37 cellular contexts compared by ENCODE assay signal in the genomic region with DNA sequence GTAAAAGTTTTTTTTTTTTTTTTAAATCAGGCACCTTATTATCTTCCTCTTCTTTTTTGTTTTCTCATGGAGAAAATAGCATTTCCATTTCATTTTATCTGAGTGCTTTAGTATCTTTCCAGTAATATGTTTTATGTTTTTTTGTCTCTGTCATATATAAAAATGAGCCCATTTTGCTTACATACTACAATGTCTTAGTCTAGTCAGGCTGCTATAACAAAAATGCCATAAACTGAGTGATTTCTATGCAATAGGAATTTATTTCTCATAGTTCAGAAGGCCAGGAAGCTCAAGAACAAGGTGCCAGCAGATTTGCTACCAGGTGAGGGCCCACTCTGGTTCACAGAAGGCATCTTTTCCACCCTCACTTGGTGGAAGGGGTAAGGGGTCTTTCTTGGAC. TPM values are rescaled to one million over a fixed set of nuclear protein-coding genes. Genes with fewer than 3 reads are reported as not detected.
DNase-seq lines count a peak whose midpoint lies in the region; ATAC-seq, FAIRE-seq and TF ChIP-seq lines count a peak whose summit lies in the region.
"Had no signal": no experiment of that assay in that cellular context is flagged by ENCODE, and none has a peak within 500 bp of the region (broad histone marks: within the 10 kb centered on the region; RNA-seq: fewer than 3 reads in every experiment).

No MANE protein-coding gene starts in this region.

- in situ Hi-C loops in HepG2 (cut with HindIII; ENCODE audit: extremely low pct_ligation_motif_present, low pct_unique_long_range_greater_than_20kb) = loop anchor here (5.0 kb wide), 1 partner anchor 333 kb away; no protein-coding TSS in a partner anchor
- in situ Hi-C loops in K562 (cut with MboI) = no loop called here
- in situ Hi-C loops in GM13977 (cut with MboI; ENCODE audit: low pct_unique_long_range_greater_than_20kb, low sequenced_read_pairs, unreplicated experiment) = loop anchor here (25.0 kb wide), 1 partner anchor 338 kb away; no protein-coding TSS in a partner anchor

- H3K4me1 Mint-ChIP-seq in GM23338 = no peaks in the 10 kb centered on the region
- H3K4me1 Mint-ChIP-seq: CD14-positive monocyte had no signal

- H3K9me3 ChIP-seq in HepG2 (ENCODE audit: low read length) (peaks cover 3% of the 10 kb centered on the region; the same call in 1 of the 2 replicates), right lobe of liver (no peaks in the 10 kb centered on the region), PC-3 (ENCODE audit: low read length) (no peaks in the 10 kb centered on the region), K562 (replicated peaks; ENCODE audit: control insufficient read depth, insufficient read depth, low read depth, low read length) (no peaks in the 10 kb centered on the region; the same call in 1 of the 2 replicates), kidney (ENCODE audit: control insufficient read depth in 1 of 2, low read length in 2 of 2) (no peaks in the 10 kb centered on the region)
- H3K9me3 ChIP-seq: A549, BE2C, BLaER1, Caco-2 had no signal

- no peak overlapping the region for H3K9ac ChIP-seq in HepG2 (ENCODE audit: insufficient read depth, low read depth, low read length)
- H3K9ac ChIP-seq in PC-3 (ENCODE audit: low read length) = no peak overlapping the region
- no peak overlapping the region for H3K9ac ChIP-seq in K562 (ENCODE audit: insufficient read depth in 1 of 2, low read depth in 2 of 2, low read length in 2 of 2)
- H3K9ac ChIP-seq in kidney (ENCODE audit: low read length in 2 of 2) = no peak overlapping the region
- H3K9ac ChIP-seq: BLaER1; BLaER1 treated with 17β-estradiol and CSF1 and Interleukin-3, amounts not matched to agents 10 nM and 100 nM had no signal

- TF ChIP-seq POLR2A in HepG2 (IDR thresholded peaks at IDR 0.05; ENCODE audit: insufficient read depth in 1 of 2, low read depth in 2 of 2, low read length in 2 of 2) (no peak), right lobe of liver (IDR thresholded peaks at IDR 0.05) (no peak), K562 (conservative IDR thresholded peaks at IDR 0.05) (no peak)

- no peak overlapping the region for H3K27ac Mint-ChIP-seq in GM23338
- H3K27ac Mint-ChIP-seq: B cell; CD4-positive, alpha-beta memory T cell; CD4-positive, alpha-beta T cell; CD4-positive, CD25-positive, alpha-beta regulatory T cell; CD8-positive, alpha-beta T cell had no signal

- H4K20me1 ChIP-seq in HepG2 (ENCODE audit: insufficient read depth, low read length) (no peaks in the 10 kb centered on the region), PC-3 (ENCODE audit: low read length) (no peaks in the 10 kb centered on the region), K562 (replicated peaks; ENCODE audit: control insufficient read depth, insufficient read depth, low read length) (no peaks in the 10 kb centered on the region), GM23338 (replicated peaks; ENCODE audit: insufficient read depth) (no peaks in the 10 kb centered on the region)
- H4K20me1 ChIP-seq: BLaER1; BLaER1 treated with 17β-estradiol and CSF1 and Interleukin-3, amounts not matched to agents 10 nM and 100 nM had no signal

- no peak for ATAC-seq in HepG2
- ATAC-seq in right lobe of liver = no peak
- no peak for ATAC-seq in PC-3
- no peak for ATAC-seq in K562
- ATAC-seq in GM23338 = no peak
- ATAC-seq: A549; CD8-positive, alpha-beta T cell had no signal

- H3K9me2 ChIP-seq in PC-3 (replicated peaks; ENCODE audit: low read length) (no peaks in the 10 kb centered on the region), GM23338 (ENCODE audit: insufficient read depth) (no peaks in the 10 kb centered on the region)

- no peak for TF ChIP-seq RAD21 in HepG2 (CRISPR knock-in tag; IDR thresholded peaks at IDR 0.05)
- no peak for TF ChIP-seq RAD21 in K562 (CRISPR knock-in tag; conservative IDR thresholded peaks at IDR 0.05 in 1 of 2, IDR thresholded peaks at IDR 0.05 in 1 of 2)

- POLR2A ChIA-PET in HepG2 (lab: Yijun Ruan, JAX) (no interaction called here), PC-3 (lab: Charles Lee; ENCODE audit: unreplicated experiment) (no interaction called here), K562 (lab: Yijun Ruan, JAX) (no interaction called here)

- H3K4me3 Mint-ChIP-seq in GM23338 = no peak overlapping the region
- H3K4me3 Mint-ChIP-seq: B cell; CD14-positive monocyte; CD4-positive, alpha-beta memory T cell; CD4-positive, alpha-beta T cell; CD4-positive, CD25-positive, alpha-beta regulatory T cell; CD8-positive, alpha-beta memory T cell; CD8-positive, alpha-beta T cell had no signal

- no peaks in the 10 kb centered on the region for H3K36me3 Mint-ChIP-seq in GM23338 (ENCODE audit: low read depth)
- H3K36me3 Mint-ChIP-seq: CD14-positive monocyte; CD4-positive, CD25-positive, alpha-beta regulatory T cell; CD8-positive, alpha-beta memory T cell; CD8-positive, alpha-beta T cell had no signal

- FAIRE-seq in HepG2 (lab: Jason Lieb, UNC) = no peak
- no peak for FAIRE-seq in K562 (lab: Jason Lieb, UNC)
- peak; percentile 32 for FAIRE-seq in kidney (lab: Jason Lieb, UNC)
- FAIRE-seq: A204.1, A549, D721Med had no signal

- no peaks in the 10 kb centered on the region for H3K36me3 ChIP-seq in HepG2 (replicated peaks in 1 of 2; ENCODE audit: control insufficient read depth in 1 of 2, insufficient read depth in 2 of 2, low read length in 2 of 2)
- no peaks in the 10 kb centered on the region for H3K36me3 ChIP-seq in right lobe of liver
- H3K36me3 ChIP-seq in PC-3 (ENCODE audit: low read depth, low read length) = no peaks in the 10 kb centered on the region
- H3K36me3 ChIP-seq in K562 (ENCODE audit: control insufficient read depth, insufficient read depth, low read length) = no peaks in the 10 kb centered on the region
- no peaks in the 10 kb centered on the region for H3K36me3 ChIP-seq in kidney (ENCODE audit: control insufficient read depth in 1 of 2, insufficient read depth in 2 of 2, low read length in 2 of 2)
- H3K36me3 ChIP-seq in GM23338 (ENCODE audit: insufficient read depth) = no peaks in the 10 kb centered on the region
- H3K36me3 ChIP-seq: BE2C; BLaER1; BLaER1 treated with 17β-estradiol and CSF1 and Interleukin-3, amounts not matched to agents 10 nM and 100 nM had no signal

- TF ChIP-seq CTCF in HepG2 (CRISPR knock-in tag; IDR thresholded peaks at IDR 0.05) (no peak), right lobe of liver (IDR thresholded peaks at IDR 0.05) (no peak), PC-3 (conservative IDR thresholded peaks at IDR 0.05; ENCODE audit: low read depth, low read length) (no peak), K562 (IDR thresholded peaks at IDR 0.05 in 2 of 3, conservative IDR thresholded peaks at IDR 0.05 in 1 of 3; ENCODE audit: insufficient read depth in 2 of 3, low read depth in 1 of 3, low read length in 3 of 3) (no peak), kidney (IDR thresholded peaks at IDR 0.05; ENCODE audit: borderline replicate concordance, extremely low read depth, insufficient read depth) (no peak), GM23338 (conservative IDR thresholded peaks at IDR 0.05; ENCODE audit: low read depth in 2 of 2) (no peak), GM13977 (IDR thresholded peaks at IDR 0.05; ENCODE audit: extremely low read depth, insufficient read depth, missing control alignments) (no peak)

- TF ChIP-seq EP300 in HepG2 (IDR thresholded peaks at IDR 0.05; ENCODE audit: low read depth in 2 of 2, low read length in 2 of 2) (no peak), HepG2 (CRISPR knock-in tag; IDR thresholded peaks at IDR 0.05; ENCODE audit: borderline replicate concordance) (no peak), K562 (IDR thresholded peaks at IDR 0.05; ENCODE audit: low read length) (no peak)

- no peak overlapping the region for H3K27ac ChIP-seq in HepG2 (ENCODE audit: extremely low read length, insufficient read depth, low read length)
- no peak overlapping the region for H3K27ac ChIP-seq in right lobe of liver
- 0 out of 2 replicates have a peak overlapping the region, but pooled peaks have one; percentile 7 for H3K27ac ChIP-seq in PC-3 (ENCODE audit: low read length)
- no peak overlapping the region for H3K27ac ChIP-seq in K562 (ENCODE audit: extremely low read depth, low read depth, low read length)
- no peak overlapping the region for H3K27ac ChIP-seq in kidney (ENCODE audit: low read depth in 2 of 2, low read length in 2 of 2)
- no peak overlapping the region for H3K27ac ChIP-seq in GM23338 (ENCODE audit: low read depth)
- H3K27ac ChIP-seq: 22Rv1; A549; BLaER1; BLaER1 treated with 17β-estradiol and CSF1 and Interleukin-3, amounts not matched to agents 10 nM and 100 nM; C4-2B had no signal

- peaks cover 1% of the 10 kb centered on the region for H3K27me3 Mint-ChIP-seq in GM23338 (ENCODE audit: insufficient read depth, low read depth, poor library complexity)
- H3K27me3 Mint-ChIP-seq: B cell; CD4-positive, alpha-beta T cell; CD4-positive, CD25-positive, alpha-beta regulatory T cell had no signal

- H3K4me2 ChIP-seq in HepG2 (ENCODE audit: low read depth, low read length) = no peak overlapping the region
- no peak overlapping the region for H3K4me2 ChIP-seq in PC-3 (ENCODE audit: low read length)
- H3K4me2 ChIP-seq in K562 (ENCODE audit: insufficient read depth, low read length) = no peak overlapping the region
- no peak overlapping the region for H3K4me2 ChIP-seq in GM23338
- H3K4me2 ChIP-seq: A549; BLaER1; BLaER1 treated with 17β-estradiol and CSF1 and Interleukin-3, amounts not matched to agents 10 nM and 100 nM had no signal

- H3K9me1 ChIP-seq in K562 (ENCODE audit: control insufficient read depth, insufficient read depth, low read length) = no peaks in the 10 kb centered on the region

- no peaks in the 10 kb centered on the region for H3F3A ChIP-seq in PC-3 (ENCODE audit: low read length, unreplicated experiment)
- H3F3A ChIP-seq in GM23338 (replicated peaks; ENCODE audit: low read depth) = no peaks in the 10 kb centered on the region

- BruUV-seq in HepG2 (replicated peaks; lab: Mats Ljungman, UMichigan) (no TSS peak), PC-3 (replicated peaks; lab: Mats Ljungman, UMichigan) (no TSS peak), K562 (replicated peaks; lab: Mats Ljungman, UMichigan) (no TSS peak)

- H2AFZ ChIP-seq in HepG2 (ENCODE audit: low read length) (no peak overlapping the region), PC-3 (ENCODE audit: low read length) (no peak overlapping the region), K562 (ENCODE audit: low read depth, low read length) (no peak overlapping the region), GM23338 (no peak overlapping the region)

- no peaks in the 10 kb centered on the region for H3K79me2 ChIP-seq in HepG2 (ENCODE audit: insufficient read depth, low read length)
- no peaks in the 10 kb centered on the region for H3K79me2 ChIP-seq in PC-3 (ENCODE audit: low read length)
- H3K79me2 ChIP-seq in K562 (ENCODE audit: control insufficient read depth, insufficient read depth, low read length) = no peaks in the 10 kb centered on the region
- H3K79me2 ChIP-seq in GM23338 (replicated peaks; ENCODE audit: insufficient read depth) = no peaks in the 10 kb centered on the region

- H3K4me3 ChIP-seq in HepG2 (replicated peaks in 1 of 3; ENCODE audit: insufficient read depth in 1 of 3, low read depth in 2 of 3, low read length in 3 of 3) (no peak overlapping the region), right lobe of liver (no peak overlapping the region), PC-3 (ENCODE audit: low read length) (no peak overlapping the region), K562 (no peak overlapping the region), kidney (ENCODE audit: low read length in 2 of 2) (no peak overlapping the region), GM23338 (no peak overlapping the region)
- H3K4me3 ChIP-seq: A549; BLaER1; BLaER1 treated with 17β-estradiol and CSF1 and Interleukin-3, amounts not matched to agents 10 nM and 100 nM had no signal

- DNase-seq in HepG2 (ENCODE audit: low spot score) (no peak), right lobe of liver (no peak), PC-3 (no peak), K562 (ENCODE audit: extremely low read depth in 1 of 4, low spot score in 3 of 4) (no peak), kidney (no peak), HT-29 (ENCODE audit: low spot score) (no peak), GM23338 (ENCODE audit: low spot score) (no peak), GM13977 (ENCODE audit: low spot score) (no peak)
- DNase-seq: 8988T; ACHN; AML-193; BE2C; C1 segment of cervical spinal cord; Caco-2; Calu3; CD4-positive, alpha-beta memory T cell; CD4-positive, alpha-beta T cell; CD4-positive, CD25-positive, alpha-beta regulatory T cell; CD8-positive, alpha-beta memory T cell; CD8-positive, alpha-beta T cell; COR-L47; DMS 273 treated with DMSO at 0.1 percent for 48 hours; DMS153; DMS53; DMS79; DMS79 treated with DMSO at 0.1 percent for 48 hours; DND-41; EL had no signal

- intact Hi-C loops in HepG2 (cut with micrococcal nuclease; ENCODE audit: unreplicated experiment) (loop anchor here (5.0 to 10.0 kb wide), 3 partner anchors 78 to 550 kb away; partner anchors contain the start of gene HIVEP2), right lobe of liver (cut with DNase I) (no loop called here), PC-3 (cut with micrococcal nuclease) (no loop called here), K562 (cut with micrococcal nuclease) (loop anchor here (10.0 kb wide), 1 partner anchor 200 kb away; no protein-coding TSS in a partner anchor), kidney (cut with DNase I) (loop anchor here (5.0 kb wide), 1 partner anchor 333 kb away; no protein-coding TSS in a partner anchor)

- H3K27me3 ChIP-seq in HepG2 (ENCODE audit: control insufficient read depth in 1 of 2, insufficient read depth in 2 of 2, low read length in 2 of 2) (no peaks in the 10 kb centered on the region), right lobe of liver (no peaks in the 10 kb centered on the region), PC-3 (ENCODE audit: low read length) (no peaks in the 10 kb centered on the region), K562 (ENCODE audit: control insufficient read depth in 2 of 2, insufficient read depth in 2 of 2, low read length in 2 of 2) (no peaks in the 10 kb centered on the region), GM23338 (ENCODE audit: insufficient read depth) (no peaks in the 10 kb centered on the region)
- H3K27me3 ChIP-seq: BE2C; BLaER1; BLaER1 treated with 17β-estradiol and CSF1 and Interleukin-3, amounts not matched to agents 10 nM and 100 nM had no signal

- no peaks in the 10 kb centered on the region for H3K9me3 Mint-ChIP-seq in GM23338

- CTCF ChIA-PET in HepG2 (lab: Yijun Ruan, JAX; ENCODE audit: low intra/inter-chr PET ratio, low total read pairs) = interaction anchor here (3.8 kb wide), 1 partner anchor 331 kb away, joined by 41 read pairs; no protein-coding TSS in a partner anchor
- CTCF ChIA-PET in PC-3 (lab: Charles Lee) = no interaction called here
- CTCF ChIA-PET in K562 (lab: Yijun Ruan, JAX; ENCODE audit: low intra/inter-chr PET ratio) = no interaction called here

- H3K4me1 ChIP-seq in HepG2 (ENCODE audit: insufficient read depth, low read length) = peaks cover 6% of the 10 kb centered on the region; the same call in 1 of the 2 replicates
- H3K4me1 ChIP-seq in right lobe of liver = no peaks in the 10 kb centered on the region
- H3K4me1 ChIP-seq in PC-3 (ENCODE audit: insufficient read depth, low read length) = peaks cover 17% of the 10 kb centered on the region
- H3K4me1 ChIP-seq in K562 (replicated peaks in 1 of 2; ENCODE audit: control insufficient read depth in 2 of 2, insufficient read depth in 2 of 2, low read length in 2 of 2) = no peaks in the 10 kb centered on the region
- H3K4me1 ChIP-seq in kidney (ENCODE audit: control insufficient read depth in 1 of 2, insufficient read depth in 1 of 2, low read depth in 1 of 2, low read length in 2 of 2) = no peaks in the 10 kb centered on the region
- H3K4me1 ChIP-seq in GM23338 (ENCODE audit: insufficient read depth) = no peaks in the 10 kb centered on the region
- H3K4me1 ChIP-seq: A549; BE2C; BLaER1; BLaER1 treated with 17β-estradiol and CSF1 and Interleukin-3, amounts not matched to agents 10 nM and 100 nM; Caco-2 had no signal

RNA-seq across cellular contexts. Expression of gene AIG1, which starts 35.7 kb away (rescaled TPM):
- total RNA-seq in HepG2 (2016; rRNA removed; fragmentation: Illumina TruSeq; extraction: Trizol) (92.2 and 115 TPM in 2 replicates), right lobe of liver (100 to 1,000 TPM in 5 of 6 experiments, 10 to 100 TPM in 1; 81.4 to 151 (median 111) TPM), PC-3 (2014; rRNA removed) (22.1 and 32.7 TPM in 2 replicates), K562 (2014; rRNA removed) (74.8 and 75.7 TPM in 2 replicates), K562 (2014; rRNA removed; fragmentation: Illumina TruSeq; extraction: Trizol) (116 and 118 TPM in 2 replicates), K562 (2015; rRNA removed; fragmentation: Illumina TruSeq; extraction: Trizol) (127 and 134 TPM in 2 replicates), K562 (2021) (85.2 and 89.8 TPM in 2 replicates), kidney (57.3 TPM)
- 69.0 and 78.3 TPM in 2 replicates for total RNA-seq in HepG2 (2016; cell fraction: cytosol; rRNA removed; fragmentation: Illumina TruSeq; extraction: Trizol; ENCODE audit: low read depth)
- 86.4 and 118 TPM in 2 replicates for total RNA-seq in HepG2 (2016; cell fraction: insoluble cytoplasmic fraction; rRNA removed; fragmentation: Illumina TruSeq; extraction: Trizol)
- total RNA-seq in HepG2 (2016; cell fraction: membrane; rRNA removed; fragmentation: Illumina TruSeq; extraction: Trizol) = 94.9 and 96.7 TPM in 2 replicates
- 108 and 110 TPM in 2 replicates for total RNA-seq in HepG2 (2016; cell fraction: nucleus; rRNA removed; fragmentation: Illumina TruSeq; extraction: Trizol)
- polyA plus RNA-seq in HepG2 (2011; rRNA removed) (180 and 197 TPM in 2 replicates), K562 (2011; rRNA removed) (279 and 333 TPM in 2 replicates), K562 (2014; fragmentation: Illumina TruSeq; extraction: Trizol) (95.2 and 110 TPM in 2 replicates), K562 (2014; fragmentation: Nextera tagmentation; extraction: Ambion mirVana) (100 to 1,000 TPM; 129 to 169 TPM), K562 (2014; rRNA removed) (127 and 157 TPM in 2 replicates), kidney (ENCODE audit: insufficient read depth, low read depth, low replicate concordance) (146 TPM), GM23338 (2016; fragmentation: Nextera tagmentation; extraction: Ambion mirVana) (84.7 and 88.4 TPM in 2 replicates)
- 168 and 200 TPM in 2 replicates for polyA plus RNA-seq in HepG2 (2011; cell fraction: cytosol; rRNA removed)
- polyA plus RNA-seq in HepG2 (2011; cell fraction: nucleus; rRNA removed) = 65.3 and 74.7 TPM in 2 replicates
- 127 and 143 TPM in 2 replicates for polyA plus RNA-seq in HepG2 (2012)
- 95.4 and 123 TPM in 2 replicates for polyA plus RNA-seq in HepG2 (2016; cell fraction: cytosol; fragmentation: Illumina TruSeq; extraction: Trizol; ENCODE audit: low read depth)
- 91.2 and 101 TPM in 2 replicates for polyA plus RNA-seq in HepG2 (2016; cell fraction: insoluble cytoplasmic fraction; fragmentation: Illumina TruSeq; extraction: Trizol; ENCODE audit: low read depth)
- 103 and 106 TPM in 2 replicates for polyA plus RNA-seq in HepG2 (2016; cell fraction: membrane; fragmentation: Illumina TruSeq; extraction: Trizol; ENCODE audit: low read depth)
- polyA plus RNA-seq in HepG2 (2016; cell fraction: nucleus; fragmentation: Illumina TruSeq; extraction: Trizol; ENCODE audit: insufficient read depth, low read depth) = 141 and 147 TPM in 2 replicates
- polyA minus RNA-seq in HepG2 (2011; rRNA and poly(A)+ RNA removed; ENCODE audit: low replicate concordance) = 20.3 and 109 TPM in 2 replicates
- polyA minus RNA-seq in HepG2 (2011; cell fraction: cytosol; rRNA and poly(A)+ RNA removed) = 67.3 and 76.3 TPM in 2 replicates
- 156 and 160 TPM in 2 replicates for polyA minus RNA-seq in HepG2 (2011; cell fraction: nucleus; rRNA and poly(A)+ RNA removed)
- 161 and 345 TPM in 2 replicates for total RNA-seq in K562 (2011; cell fraction: chromatin; rRNA removed; ENCODE audit: low replicate concordance)
- 110 and 115 TPM in 2 replicates for total RNA-seq in K562 (2011; cell fraction: nucleolus; rRNA removed)
- total RNA-seq in K562 (2011; cell fraction: nucleoplasm; rRNA removed) = 203 and 359 TPM in 2 replicates
- 118 and 187 TPM in 2 replicates for polyA plus RNA-seq in K562 (2011; cell fraction: cytosol; rRNA removed)
- 379 TPM in 2 replicates for polyA plus RNA-seq in K562 (2011; cell fraction: nucleus; rRNA removed)
- 94.1 and 189 TPM in 2 replicates for polyA plus RNA-seq in K562 (2012)
- polyA minus RNA-seq in K562 (2011; rRNA and poly(A)+ RNA removed) = 131 and 152 TPM in 2 replicates
- polyA minus RNA-seq in K562 (2011; cell fraction: cytosol; rRNA and poly(A)+ RNA removed) = 54.3 and 60.9 TPM in 2 replicates
- polyA minus RNA-seq in K562 (2011; cell fraction: nucleus; rRNA and poly(A)+ RNA removed) = 204 and 231 TPM in 2 replicates
- total RNA-seq in HT-29 (2014; rRNA removed; shearing (Covaris generic)) = 18.2 and 21.9 TPM in 2 replicates
- total RNA-seq in GM23338 (2014; rRNA removed; shearing (Covaris generic)) = 65.2 and 68.7 TPM in 2 replicates

Comparison
In these comparisons a context has a peak if more than half of its experiments do, and no peak if none do; other contexts are left out.
1. intact Hi-C loops: an anchor here in HepG2 (5.0 to 10.0 kb wide), K562 (10.0 kb wide) and kidney (5.0 kb wide); none called in right lobe of liver and PC-3.
2. Of the 241 proteins assayed by ChIP-seq in both HepG2 and K562: peak only in HepG2: none; only in K562: none; in both: ZNF12; in neither: 240.